In genomic region chr6:24743265-24743943, GRCh38 we compare ENCODE assay signal across 8 cellular contexts. TPM values are rescaled to one million over a fixed set of nuclear protein-coding genes. Genes with fewer than 3 reads are reported as not detected.
DNase-seq lines count a peak whose midpoint lies in the region; ATAC-seq and TF ChIP-seq lines count a peak whose summit lies in the region.

No MANE protein-coding gene starts in this region.

- ATAC-seq in HG02763 (IDR thresholded peaks at IDR 0.05; ENCODE audit: unreplicated experiment), result peak; percentile 80

- no peak overlapping the region for H3K4me3 ChIP-seq in mesodermal cell (ENCODE audit: extremely low read depth, insufficient read depth, low read length, poor library complexity, severe bottlenecking)

- CTCF ChIA-PET in activated naive CD4-positive, alpha-beta T cell treated with anti-CD3 and anti-CD28 coated beads, Interleukin-2, amount 10 ng/mL, durations not matched to agents 7 days and 5 days (lab: Charles Lee), result interaction anchor here (1.1 to 1.5 kb wide), 5 partner anchors 10 to 163 kb away, joined by 3 to 4 read pairs (median 3); partner anchors contain the start of genes ACOT13 and TDP2

- DNase-seq in activated naive CD4-positive, alpha-beta T cell treated with Interleukin-2 at 50 U/mL for 16 hours, result peak; percentile 25
- no peak for DNase-seq in activated naive CD4-positive, alpha-beta T cell treated with anti-CD3 and anti-CD28 coated beads, Interleukin-2, amount 10 ng/mL, durations not matched to agents 7 days and 5 days
- DNase-seq in NCI-H69 (lab: John Stamatoyannopoulos, UW), result peak; percentile 20
- DNase-seq in NCI-H1694 treated with DMSO at 0.1 percent for 48 hours (lab: John Stamatoyannopoulos, UW), result no peak
- no peak for DNase-seq in NCI-H524 (lab: John Stamatoyannopoulos, UW)

- H3K9me3 Mint-ChIP-seq in activated naive CD4-positive, alpha-beta T cell treated with anti-CD3 and anti-CD28 coated beads, Interleukin-2, amount 10 ng/mL, durations not matched to agents 7 days and 5 days, result peaks cover 2% of the 10 kb centered on the region
- H3K9me3 Mint-ChIP-seq in brain, result no peaks in the 10 kb centered on the region

- peaks cover 7% of the 10 kb centered on the region for H3K27me3 Mint-ChIP-seq in activated naive CD4-positive, alpha-beta T cell treated with anti-CD3 and anti-CD28 coated beads, Interleukin-2, amount 10 ng/mL, durations not matched to agents 7 days and 5 days
- peaks cover 8% of the 10 kb centered on the region for H3K27me3 Mint-ChIP-seq in brain

- H3K36me3 ChIP-seq in mesodermal cell (ENCODE audit: control insufficient read depth, insufficient read depth, low read length), result no peaks in the 10 kb centered on the region

- H3K4me3 Mint-ChIP-seq in activated naive CD4-positive, alpha-beta T cell treated with anti-CD3 and anti-CD28 coated beads, Interleukin-2, amount 10 ng/mL, durations not matched to agents 7 days and 5 days, result no peak overlapping the region
- peak overlapping the region in 1 of 5 experiments; percentile 23 for H3K4me3 Mint-ChIP-seq in brain

- peaks cover 2% of the 10 kb centered on the region for H3K36me3 Mint-ChIP-seq in activated naive CD4-positive, alpha-beta T cell treated with anti-CD3 and anti-CD28 coated beads, Interleukin-2, amount 10 ng/mL, durations not matched to agents 7 days and 5 days
- H3K36me3 Mint-ChIP-seq in brain, result no peaks in the 10 kb centered on the region

- no peak overlapping the region for H3K27ac Mint-ChIP-seq in activated naive CD4-positive, alpha-beta T cell treated with anti-CD3 and anti-CD28 coated beads, Interleukin-2, amount 10 ng/mL, durations not matched to agents 7 days and 5 days
- H3K27ac Mint-ChIP-seq in brain, result peak overlapping the region in 3 of 5 experiments; percentile 59 to 86 (median 83)

- peaks cover 10% of the 10 kb centered on the region for H3K4me1 Mint-ChIP-seq in activated naive CD4-positive, alpha-beta T cell treated with anti-CD3 and anti-CD28 coated beads, Interleukin-2, amount 10 ng/mL, durations not matched to agents 7 days and 5 days
- H3K4me1 Mint-ChIP-seq in brain, result peaks cover 11% of the 10 kb centered on the region

- H3K9me3 ChIP-seq in mesodermal cell (ENCODE audit: control insufficient read depth, low read length), result no peaks in the 10 kb centered on the region

- H3K4me1 ChIP-seq in mesodermal cell (ENCODE audit: control insufficient read depth, insufficient read depth, low read length, poor library complexity, severe bottlenecking), result no peaks in the 10 kb centered on the region

- 87% methylated on average over 2 of the region's 2 CpGs; no CpG with 5 or more reads in 1 of the 2 experiments for WGBS in mesodermal cell (ENCODE audit: insufficient coverage in 2 of 2), 2 experiments

- peak overlapping the region; percentile 98 for H3K27ac ChIP-seq in mesodermal cell (ENCODE audit: low read depth, low read length, severe bottlenecking)

- TF ChIP-seq CTCF in brain (conservative IDR thresholded peaks at IDR 0.05), result no peak

RNA-seq across cellular contexts. Expression of gene C6orf62, which starts 24.4 kb away (rescaled TPM):
- 67.5 TPM for polyA plus RNA-seq in brain (ENCODE audit: insufficient read depth, low read depth, low replicate concordance)
- polyA plus RNA-seq in mesodermal cell (2013, experiment 1 of 2), result 76.2 TPM
- 73.8 TPM for polyA plus RNA-seq in mesodermal cell (2013, experiment 2 of 2)

RNA-seq across cellular contexts. Expression of gene GMNN, which starts 31.3 kb away (rescaled TPM):
- polyA plus RNA-seq in brain (ENCODE audit: insufficient read depth, low read depth, low replicate concordance), result 25.0 TPM
- polyA plus RNA-seq in mesodermal cell (2013, experiment 1 of 2), result 61.3 TPM
- polyA plus RNA-seq in mesodermal cell (2013, experiment 2 of 2), result 66.6 TPM

RNA-seq across cellular contexts. Expression of gene ARMH2, which starts 55.3 kb away (rescaled TPM):
- polyA plus RNA-seq in brain (ENCODE audit: insufficient read depth, low read depth, low replicate concordance), result not detected
- polyA plus RNA-seq in mesodermal cell (2013, experiment 1 of 2), result not detected
- not detected for polyA plus RNA-seq in mesodermal cell (2013, experiment 2 of 2)

Comparison
In these comparisons a context has a peak if more than half of its experiments do, and no peak if none do; other contexts are left out.
1. DNase-seq: peak in activated naive CD4-positive, alpha-beta T cell treated with Interleukin-2 at 50 U/mL for 16 hours (single experiment) and NCI-H69 (single experiment); none in activated naive CD4-positive, alpha-beta T cell treated with anti-CD3 and anti-CD28 coated beads, Interleukin-2, amount 10 ng/mL, durations not matched to agents 7 days and 5 days (single experiment), NCI-H1694 treated with DMSO at 0.1 percent for 48 hours (single experiment) and NCI-H524 (0 of 2).